ENCODE assay signal across 19 cellular contexts in genomic region chr9:69555802-69556201, GRCh38.
DNase-seq lines count a peak whose midpoint lies in the region; ATAC-seq and TF ChIP-seq lines count a peak whose summit lies in the region.
"Had no signal": no experiment of that assay in that cellular context is flagged by ENCODE, and none has a peak within 500 bp of the region (broad histone marks: within the 10 kb centered on the region; RNA-seq: fewer than 3 reads in every experiment).

No MANE protein-coding gene starts in this region.

- H3K4ac ChIP-seq in mesenchymal stem cell (ENCODE audit: low read depth in 1 of 2, low read length in 2 of 2) = no peak overlapping the region

- H2AFZ ChIP-seq in mesenchymal stem cell (ENCODE audit: low read depth, low read length) = no peak overlapping the region
- H2AFZ ChIP-seq: GM23248 had no signal

- no peak overlapping the region for H2AK5ac ChIP-seq in mesenchymal stem cell (ENCODE audit: low read length, severe bottlenecking)

- H3K36me3 Mint-ChIP-seq in MCF 10A (ENCODE audit: insufficient read depth, unreplicated experiment) = no peaks in the 10 kb centered on the region
- H3K36me3 Mint-ChIP-seq: CD8-positive, alpha-beta T cell had no signal

- H3K9ac ChIP-seq in BLaER1 = no peak overlapping the region
- no peak overlapping the region for H3K9ac ChIP-seq in mesenchymal stem cell (ENCODE audit: low read length)
- H3K9ac ChIP-seq: GM23248, KMS-11 had no signal

- H3K27me3 ChIP-seq in BLaER1 (no peaks in the 10 kb centered on the region), mesenchymal stem cell (ENCODE audit: control insufficient read depth in 1 of 2, insufficient read depth in 1 of 2, low read length in 2 of 2) (no peaks in the 10 kb centered on the region)

- peaks cover 7% of the 10 kb centered on the region for H3K4me1 Mint-ChIP-seq in MCF 10A (ENCODE audit: insufficient read depth, unreplicated experiment)

- POLR2A ChIA-PET in HEK293T (lab: Yijun Ruan, JAX) (no interaction called here), MCF 10A (lab: Yijun Ruan, JAX) (no interaction called here)

- no TSS peak for BruUV-seq in MCF 10A (replicated peaks; lab: Mats Ljungman, UMichigan)

- no peaks in the 10 kb centered on the region for H3K79me1 ChIP-seq in mesenchymal stem cell (replicated peaks; ENCODE audit: low read length, poor library complexity, severe bottlenecking)

- no peak overlapping the region for H3K23ac ChIP-seq in mesenchymal stem cell (ENCODE audit: low read length in 2 of 2)

- H3K4me1 ChIP-seq in BLaER1 (peaks cover 31% of the 10 kb centered on the region), mesenchymal stem cell (ENCODE audit: control insufficient read depth, insufficient read depth, low read depth, low read length) (peaks cover 2% of the 10 kb centered on the region)
- H3K4me1 ChIP-seq: A549, HAP-1 had no signal

- H3K9me3 ChIP-seq in BLaER1 (no peaks in the 10 kb centered on the region), mesenchymal stem cell (ENCODE audit: control insufficient read depth, low read length) (no peaks in the 10 kb centered on the region)
- H3K9me3 ChIP-seq: A549, HAP-1 had no signal

- no peak overlapping the region for H3K4me3 Mint-ChIP-seq in MCF 10A (ENCODE audit: unreplicated experiment)
- H3K4me3 Mint-ChIP-seq: CD8-positive, alpha-beta T cell had no signal

- H3K4me2 ChIP-seq in BLaER1 (peak overlapping the region; percentile 41), mesenchymal stem cell (ENCODE audit: low read length, poor library complexity, severe bottlenecking) (no peak overlapping the region)
- H3K4me2 ChIP-seq: A549, KMS-11 had no signal

- H2BK5ac ChIP-seq in mesenchymal stem cell (ENCODE audit: low read depth, low read length, poor library complexity, severe bottlenecking) = no peak overlapping the region

- H2BK12ac ChIP-seq in mesenchymal stem cell (ENCODE audit: low read length in 2 of 2) = no peak overlapping the region

- H3K14ac ChIP-seq in mesenchymal stem cell (ENCODE audit: low read length in 2 of 2) = no peak overlapping the region

- H4K8ac ChIP-seq in mesenchymal stem cell (ENCODE audit: low read length) = no peak overlapping the region

- H3K27ac ChIP-seq in BLaER1 = peak overlapping the region; percentile 21; the same call in 1 of the 2 replicates
- peak overlapping the region; percentile 49 for H3K27ac ChIP-seq in mesenchymal stem cell (ENCODE audit: low read length, poor library complexity, severe bottlenecking)
- H3K27ac ChIP-seq: 22Rv1, A549, GM23248, HL-60, KMS-11 had no signal

- CTCF ChIA-PET in HEK293T (lab: Yijun Ruan, JAX) = interaction anchor here (1.1 kb wide), 1 partner anchor 143 kb away, joined by 3 read pairs; no protein-coding TSS in a partner anchor
- CTCF ChIA-PET in MCF 10A (lab: Yijun Ruan, JAX) = interaction anchor here (0.7 to 0.8 kb wide), 3 partner anchors 25 to 364 kb away, joined by 3 read pairs; partner anchors contain the start of gene APBA1

- no peaks in the 10 kb centered on the region for H4K20me1 ChIP-seq in BLaER1

- TF ChIP-seq CTCF in MCF 10A (IDR thresholded peaks at IDR 0.05; ENCODE audit: unreplicated experiment) = no peak

- no peak overlapping the region for H2BK15ac ChIP-seq in mesenchymal stem cell (ENCODE audit: low read depth, poor library complexity, severe bottlenecking)

- H3K9me3 Mint-ChIP-seq in MCF 10A (ENCODE audit: unreplicated experiment) = no peaks in the 10 kb centered on the region
- H3K9me3 Mint-ChIP-seq: CD8-positive, alpha-beta T cell had no signal

- no peak overlapping the region for H2BK120ac ChIP-seq in mesenchymal stem cell (ENCODE audit: low read depth, low read length)

- ATAC-seq in GM18867 (IDR thresholded peaks at IDR 0.05; ENCODE audit: unreplicated experiment) (peak; percentile 81), GM19452 (IDR thresholded peaks at IDR 0.05; ENCODE audit: unreplicated experiment) (no peak)
- ATAC-seq: A549; CD8-positive, alpha-beta T cell had no signal

- DNase-seq in NAMALWA (ENCODE audit: low spot score) (peak; percentile 3), mesenchymal stem cell (no peak), HEK293T (ENCODE audit: extremely low spot score) (no peak), MCF 10A (ENCODE audit: unreplicated experiment) (no peak), NCI-H748 treated with DMSO at 0.1 percent for 48 hours (lab: John Stamatoyannopoulos, UW) (no peak)
- DNase-seq: AML-193; Calu3; CD8-positive, alpha-beta T cell; DND-41; EL; GM23248 had no signal

- peaks cover 71% of the 10 kb centered on the region for H3K27me3 Mint-ChIP-seq in MCF 10A (ENCODE audit: insufficient read depth, unreplicated experiment)

- intact Hi-C loops in MCF 10A (cut with micrococcal nuclease) = no loop called here

- H4K91ac ChIP-seq in mesenchymal stem cell (ENCODE audit: low read length) = no peak overlapping the region

- H3K18ac ChIP-seq in mesenchymal stem cell (ENCODE audit: low read depth in 1 of 2, low read length in 2 of 2) = no peak overlapping the region

- H3K36me3 ChIP-seq in BLaER1 = no peaks in the 10 kb centered on the region
- no peaks in the 10 kb centered on the region for H3K36me3 ChIP-seq in mesenchymal stem cell (ENCODE audit: control insufficient read depth in 1 of 2, insufficient read depth in 2 of 2, low read depth in 1 of 2, low read length in 2 of 2)
- H3K36me3 ChIP-seq: HAP-1 had no signal

- no peak overlapping the region for H3K27ac Mint-ChIP-seq in MCF 10A (ENCODE audit: low read depth, unreplicated experiment)
- H3K27ac Mint-ChIP-seq: CD8-positive, alpha-beta T cell had no signal

- no peak overlapping the region for H3K4me3 ChIP-seq in BLaER1
- H3K4me3 ChIP-seq in mesenchymal stem cell (ENCODE audit: insufficient read depth in 1 of 2, low read depth in 1 of 2, low read length in 2 of 2) = no peak overlapping the region
- H3K4me3 ChIP-seq: A549, GM23248, HAP-1 had no signal

TF ChIP-seq in HEK293T, 16 proteins besides CTCF, POLR2A, EP300 and RAD21:
- TF ChIP-seq ZNF384 (IDR thresholded peaks at IDR 0.05) = no peak
- no peak for TF ChIP-seq TARDBP (IDR thresholded peaks at IDR 0.05)
- TF ChIP-seq ELF4 (IDR thresholded peaks at IDR 0.05) = no peak
- TF ChIP-seq FOXA1 (IDR thresholded peaks at IDR 0.05) = no peak
- TF ChIP-seq FOXM1 (IDR thresholded peaks at IDR 0.05; ENCODE audit: borderline replicate concordance) = no peak
- TF ChIP-seq L3MBTL2 (conservative IDR thresholded peaks at IDR 0.05) = no peak
- no peak for TF ChIP-seq SP1 (IDR thresholded peaks at IDR 0.05)
- no peak for TF ChIP-seq LEF1 (IDR thresholded peaks at IDR 0.05; ENCODE audit: borderline replicate concordance)
- no peak for TF ChIP-seq ARNT (IDR thresholded peaks at IDR 0.05)
- no peak for TF ChIP-seq PKNOX1 (IDR thresholded peaks at IDR 0.05)
- no peak for TF ChIP-seq SUZ12 (IDR thresholded peaks at IDR 0.05)
- TF ChIP-seq CTBP1 (IDR thresholded peaks at IDR 0.05; ENCODE audit: borderline replicate concordance) = no peak
- TF ChIP-seq HDGF (IDR thresholded peaks at IDR 0.05; ENCODE audit: borderline replicate concordance) = no peak
- no peak for TF ChIP-seq NFRKB (IDR thresholded peaks at IDR 0.05)
- no peak for TF ChIP-seq BHLHE40 (IDR thresholded peaks at IDR 0.05; ENCODE audit: borderline replicate concordance)
- TF ChIP-seq FOXK2 (IDR thresholded peaks at IDR 0.05) = no peak
